ENCODE assay signal across 8 cellular contexts in the genomic region with DNA sequence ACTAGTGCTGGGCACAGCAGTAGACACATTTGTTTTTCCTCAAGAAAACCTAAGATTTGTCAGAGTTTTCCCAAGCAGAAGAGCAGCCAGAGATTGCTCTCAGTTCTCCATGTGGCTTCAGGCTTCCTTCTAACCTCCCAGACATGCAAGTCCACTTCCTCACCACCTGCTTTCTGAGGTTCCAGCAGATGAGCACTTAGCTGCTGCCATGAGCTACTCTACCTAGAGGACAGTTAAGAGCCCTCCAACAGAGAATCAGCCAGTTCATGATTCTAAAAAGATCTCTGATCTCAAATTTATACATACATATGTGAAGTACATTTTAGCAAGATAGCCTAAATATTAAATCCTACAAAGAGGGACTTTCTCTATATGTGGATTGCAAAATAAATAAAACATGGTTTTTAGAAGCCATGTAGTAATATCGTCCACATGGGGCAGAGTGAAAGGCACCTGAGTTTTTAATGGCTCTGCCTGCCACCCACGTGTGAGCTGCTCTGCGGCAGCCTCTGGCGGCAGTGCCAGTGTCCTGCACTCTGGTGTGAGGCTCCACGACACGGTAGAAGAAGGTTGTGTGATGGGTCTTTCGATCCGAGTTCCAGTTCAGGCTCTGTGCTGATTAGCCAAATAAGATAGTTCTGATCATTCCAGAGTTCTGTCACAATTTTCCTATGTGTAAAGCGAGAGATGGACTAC. TPM values are rescaled to one million over a fixed set of nuclear protein-coding genes. Genes with fewer than 3 reads are reported as not detected.
DNase-seq lines count a peak whose midpoint lies in the region; ATAC-seq and TF ChIP-seq lines count a peak whose summit lies in the region.

No MANE protein-coding gene starts in this region.

- ATAC-seq in GM19025 (IDR thresholded peaks at IDR 0.05; ENCODE audit: low read depth, unreplicated experiment) (peak; percentile 98), HG03196 (IDR thresholded peaks at IDR 0.05; ENCODE audit: unreplicated experiment) (peak; percentile 94)

- TF ChIP-seq CTCF in right atrium auricular region (IDR thresholded peaks at IDR 0.05), result peak; percentile 55 to 67

- H3K36me3 ChIP-seq in right atrium auricular region, result peaks cover 5% of the 10 kb centered on the region

- H3K4me1 ChIP-seq in right atrium auricular region, result peaks cover 0 to 4% of the 10 kb centered on the region in 2 donors

- H3K27ac ChIP-seq in right atrium auricular region, result peak overlapping the region in 1 of 2 donors; percentile 69

- no peak overlapping the region for H3K4me3 ChIP-seq in right atrium auricular region

- H3K9me3 ChIP-seq in right atrium auricular region, result no peaks in the 10 kb centered on the region

- no peaks in the 10 kb centered on the region for H3K27me3 ChIP-seq in right atrium auricular region

- DNase-seq in AML-193 (lab: John Stamatoyannopoulos, UW), result peak; percentile 71 to 72
- DNase-seq in RKO (ENCODE audit: low spot score), result peak; percentile 81
- DNase-seq in activated gamma-delta T cell treated with anti-CD3 and anti-CD28 coated beads, Interleukin-2, amount 50 U/mL, for 16 hours (ENCODE audit: low read depth), result peak; percentile 27
- no peak for DNase-seq in right atrium auricular region (ENCODE audit: low spot score)
- DNase-seq in stimulated activated CD4-positive, alpha-beta T cell treated with anti-CD3 and anti-CD28 coated beads, Interleukin-2, amount 100 ng/mL, for 48 hours, result peak; percentile 23 to 38
- no peak for DNase-seq in NCI-H446 (lab: John Stamatoyannopoulos, UW)

RNA-seq across cellular contexts. Expression of gene CYP4V2, which starts 10.3 kb away (rescaled TPM):
- total RNA-seq in right atrium auricular region, result 10 to 100 TPM; 18.9 to 37.7 TPM

RNA-seq across cellular contexts. Expression of gene KLKB1, which starts 25.6 kb away (rescaled TPM):
- 1 to 10 TPM in 1 of 2 donors, under 1 TPM in 1; 0.75 to 1.9 TPM for total RNA-seq in right atrium auricular region

Comparison
In these comparisons a context has a peak if more than half of its experiments do, and no peak if none do; other contexts are left out.
1. DNase-seq: peak in AML-193 (2 of 2), RKO (single experiment), activated gamma-delta T cell treated with anti-CD3 and anti-CD28 coated beads, Interleukin-2, amount 50 U/mL, for 16 hours (single experiment) and stimulated activated CD4-positive, alpha-beta T cell treated with anti-CD3 and anti-CD28 coated beads, Interleukin-2, amount 100 ng/mL, for 48 hours (2 of 2); none in right atrium auricular region (single experiment) and NCI-H446 (0 of 2).